In genomic region chr1:201728731-201729130, GRCh38 we compare ENCODE assay signal across 18 cellular contexts.
DNase-seq lines count a peak whose midpoint lies in the region; ATAC-seq and TF ChIP-seq lines count a peak whose summit lies in the region.
"Had no signal": no experiment of that assay in that cellular context is flagged by ENCODE, and none has a peak within 500 bp of the region (broad histone marks: within the 10 kb centered on the region; RNA-seq: fewer than 3 reads in every experiment).

No MANE protein-coding gene starts in this region.

- no peaks in the 10 kb centered on the region for H4K20me1 ChIP-seq in neural progenitor cell (ENCODE audit: low read depth)

- DNase-seq in cardiac muscle cell (ENCODE audit: low read depth in 1 of 2, low spot score in 1 of 2) (no peak), cardiac septum (ENCODE audit: low spot score) (no peak), NCI-H1105 (lab: John Stamatoyannopoulos, UW) (peak; percentile 5), chondrocyte (ENCODE audit: low spot score) (no peak), neural progenitor cell (ENCODE audit: low spot score) (peak; percentile 55), DMS114 treated with DMSO at 0.1 percent for 48 hours (lab: John Stamatoyannopoulos, UW; ENCODE audit: unreplicated experiment) (no peak)
- no peak for DNase-seq in activated T-cell treated with anti-CD3 and anti-CD28 coated beads, Interleukin-2, amount 50 U/mL, for 48 hours
- DNase-seq: AML-193, GF-D8, GOT3, HFFc6, Karpas-422, NCI-H1417 treated with DMSO at 0.1 percent for 48 hours, NCI-H2029, NCI-H345, NCI-H774, SHP77 had no signal

- no peaks in the 10 kb centered on the region for H3K9me3 Mint-ChIP-seq in chondrocyte (ENCODE audit: low read depth)
- H3K9me3 Mint-ChIP-seq in neural progenitor cell, result no peaks in the 10 kb centered on the region
- H3K9me3 Mint-ChIP-seq: HFFc6 had no signal

- H3K4me1 ChIP-seq in cardiac muscle cell (ENCODE audit: low read depth) (peaks cover 78% of the 10 kb centered on the region), neural progenitor cell (peaks cover 30% of the 10 kb centered on the region)

- H2AFZ ChIP-seq in neural progenitor cell (replicated peaks), result no peak overlapping the region

- H3K4me3 Mint-ChIP-seq in chondrocyte (ENCODE audit: unreplicated experiment) (no peak overlapping the region), neural progenitor cell (no peak overlapping the region)
- H3K4me3 Mint-ChIP-seq: HFFc6 had no signal

- H3K4me3 ChIP-seq in cardiac muscle cell (no peak overlapping the region), neural progenitor cell (no peak overlapping the region)

- H3K27me3 Mint-ChIP-seq in chondrocyte (ENCODE audit: low read depth) (no peaks in the 10 kb centered on the region), neural progenitor cell (ENCODE audit: insufficient read depth, low read depth) (peaks cover 2% of the 10 kb centered on the region)

- H3K27me3 ChIP-seq in cardiac muscle cell (no peaks in the 10 kb centered on the region), neural progenitor cell (no peaks in the 10 kb centered on the region)

- H3K9me3 ChIP-seq in cardiac muscle cell (ENCODE audit: low read depth) (no peaks in the 10 kb centered on the region), neural progenitor cell (ENCODE audit: low read depth) (no peaks in the 10 kb centered on the region)

- H3K36me3 Mint-ChIP-seq in chondrocyte (ENCODE audit: low read depth) (peaks cover 4% of the 10 kb centered on the region), neural progenitor cell (peaks cover 7% of the 10 kb centered on the region)

- peaks cover 78% of the 10 kb centered on the region for H3K4me1 Mint-ChIP-seq in chondrocyte (ENCODE audit: low read depth)
- peaks cover 58% of the 10 kb centered on the region for H3K4me1 Mint-ChIP-seq in neural progenitor cell

- H3K36me3 ChIP-seq in cardiac muscle cell (no peaks in the 10 kb centered on the region), neural progenitor cell (no peaks in the 10 kb centered on the region)

- H3K27ac Mint-ChIP-seq in chondrocyte (ENCODE audit: unreplicated experiment), result peak overlapping the region; percentile 27
- no peak overlapping the region for H3K27ac Mint-ChIP-seq in neural progenitor cell
- H3K27ac Mint-ChIP-seq: HFFc6 had no signal

- TF ChIP-seq CTCF in cardiac muscle cell (IDR thresholded peaks at IDR 0.05; ENCODE audit: low read depth, low read length) (no peak), chondrocyte (IDR thresholded peaks at IDR 0.05) (no peak), neural progenitor cell (IDR thresholded peaks at IDR 0.05) (no peak)

- intact Hi-C loops in cardiac septum (cut with DNase I), result no loop called here

- peaks cover 16% of the 10 kb centered on the region for H3F3A ChIP-seq in neural progenitor cell (ENCODE audit: low read depth)

- H3K4me2 ChIP-seq in neural progenitor cell, result no peak overlapping the region

- H3K27ac ChIP-seq in cardiac muscle cell, result peak overlapping the region; percentile 100
- no peak overlapping the region for H3K27ac ChIP-seq in neural progenitor cell

- H3K79me2 ChIP-seq in neural progenitor cell (ENCODE audit: low read depth), result peaks cover 8% of the 10 kb centered on the region

- ATAC-seq in HG02798 (IDR thresholded peaks at IDR 0.05; ENCODE audit: poor library complexity, unreplicated experiment), result no peak

- no peak overlapping the region for H3K9ac ChIP-seq in neural progenitor cell

Comparison
In these comparisons a context has a peak if more than half of its experiments do, and no peak if none do; other contexts are left out.
1. DNase-seq: peak in NCI-H1105 (single experiment) and neural progenitor cell (single experiment); none in cardiac muscle cell (0 of 2), cardiac septum (single experiment), chondrocyte (single experiment), DMS114 treated with DMSO at 0.1 percent for 48 hours (single experiment) and activated T-cell treated with anti-CD3 and anti-CD28 coated beads, Interleukin-2, amount 50 U/mL, for 48 hours (0 of 2).